7 cellular contexts compared by ENCODE assay signal in genomic region chr1:197740992-197741391, GRCh38.
"Had no signal": no experiment of that assay in that cellular context is flagged by ENCODE, and none has a peak within 500 bp of the region (broad histone marks: within the 10 kb centered on the region; RNA-seq: fewer than 3 reads in every experiment).

No MANE protein-coding gene starts in this region.

- H3K27me3 Mint-ChIP-seq: IgD-negative memory B cell had no signal

- FAIRE-seq: H1, HTR-8/SVneo had no signal

- DNase-seq: H9, HCEC 1CT, KBM-7 had no signal

- H3K27ac Mint-ChIP-seq: GM23338, H9, IgD-negative memory B cell had no signal

- H3K36me3 Mint-ChIP-seq: IgD-negative memory B cell had no signal

- H3K4me3 ChIP-seq: GM23338 had no signal

- H3K4me2 ChIP-seq: GM23338 had no signal

- H3K4me3 Mint-ChIP-seq: GM23338, H9, IgD-negative memory B cell had no signal

- H3K9me3 Mint-ChIP-seq: IgD-negative memory B cell had no signal

- ATAC-seq: GM23338 had no signal
